Comparison of ENCODE assay signal across 22 cellular contexts in genomic region chr15:62452656-62453055, GRCh38.
DNase-seq lines count a peak whose midpoint lies in the region; ATAC-seq, FAIRE-seq and TF ChIP-seq lines count a peak whose summit lies in the region.
"Had no signal": no experiment of that assay in that cellular context is flagged by ENCODE, and none has a peak within 500 bp of the region (broad histone marks: within the 10 kb centered on the region; RNA-seq: fewer than 3 reads in every experiment).

No MANE protein-coding gene starts in this region.

- H3K4me1 ChIP-seq in GM23248 (ENCODE audit: insufficient read depth) = peaks cover 39% of the 10 kb centered on the region
- H3K4me1 ChIP-seq in H1 (replicated peaks in 1 of 4; ENCODE audit: control insufficient read depth in 3 of 4, insufficient read depth in 4 of 4, low read length in 3 of 4) = peaks cover 5 to 23% (median 11%) of the 10 kb centered on the region in 4 experiments
- peaks cover 70 to 82% of the 10 kb centered on the region in 2 donors for H3K4me1 ChIP-seq in gastrocnemius medialis
- H3K4me1 ChIP-seq in A673 (ENCODE audit: insufficient read depth, low read length, poor library complexity, severe bottlenecking) = peaks cover 23% of the 10 kb centered on the region
- H3K4me1 ChIP-seq in CD8-positive, alpha-beta T cell (ENCODE audit: insufficient read depth, low read length) = no peaks in the 10 kb centered on the region
- H3K4me1 ChIP-seq: BLaER1 had no signal

- 81 to 91% methylated on average over 4 of the region's 4 CpGs for WGBS in GM23248 (ENCODE audit: low coverage in 1 of 2, low lambda C conversion rate in 2 of 2, missing lambda C conversion rate in 2 of 2), 2 experiments
- WGBS in H1 (ENCODE audit: extremely low coverage in 1 of 2, insufficient coverage in 1 of 2, insufficient read length in 1 of 2, insufficient replicate concordance in 2 of 2, low coverage in 1 of 2, low lambda C conversion rate in 2 of 2, missing lambda C conversion rate in 1 of 2), 2 experiments = 74% methylated on average over 4 of the region's 4 CpGs; no CpG with 5 or more reads in 1 of the 2 experiments

- H3K79me2 ChIP-seq in GM23248 (ENCODE audit: insufficient read depth) (peaks cover 88% of the 10 kb centered on the region), H1 (ENCODE audit: control insufficient read depth in 1 of 2, insufficient read depth in 2 of 2, low read length in 2 of 2) (no peaks in the 10 kb centered on the region)

- H3K79me1 ChIP-seq in H1 (ENCODE audit: low read depth, low read length) = peaks cover 2% of the 10 kb centered on the region

- CTCF ChIA-PET in H1 (lab: Charles Lee; ENCODE audit: partially characterized antibody) (interaction anchor here (0.7 to 1.2 kb wide), 2 partner anchors 68 to 289 kb away, joined by 3 read pairs; no protein-coding TSS in a partner anchor), A673 (lab: Charles Lee) (no interaction called here)
- CTCF ChIA-PET in CD8-positive, alpha-beta T cell (lab: Charles Lee) = no interaction called here

- H3K9ac ChIP-seq in GM23248 (no peak overlapping the region), H1 (replicated peaks in 1 of 4; ENCODE audit: extremely low read depth in 1 of 4, low read depth in 3 of 4, low read length in 3 of 4) (no peak overlapping the region)
- H3K9ac ChIP-seq: BLaER1, KMS-11 had no signal

- H3K4me3 ChIP-seq in GM23248 (no peak overlapping the region), H1 (ENCODE audit: extremely low read depth in 1 of 4, insufficient read depth in 2 of 4, low read depth in 3 of 4, low read length in 4 of 4) (no peak overlapping the region), gastrocnemius medialis (no peak overlapping the region), A673 (ENCODE audit: low read depth, low read length, poor library complexity, severe bottlenecking) (no peak overlapping the region)
- H3K4me3 ChIP-seq in CD8-positive, alpha-beta T cell (ENCODE audit: low read depth, low read length) = no peak overlapping the region
- H3K4me3 ChIP-seq: BLaER1, MG63 had no signal

- BruUV-seq in A673 (replicated peaks; lab: Mats Ljungman, UMichigan) = no TSS peak

- H2BK15ac ChIP-seq in H1 (ENCODE audit: low read length) = no peak overlapping the region

- no peak overlapping the region for H4K91ac ChIP-seq in H1 (replicated peaks; ENCODE audit: insufficient read length, low read length)

- no peak overlapping the region for H3K14ac ChIP-seq in H1 (ENCODE audit: insufficient read length)

- TF ChIP-seq EP300 in H1 (IDR thresholded peaks at IDR 0.05; ENCODE audit: borderline replicate concordance in 1 of 2, low read depth in 2 of 2, low read length in 2 of 2) = no peak

- intact Hi-C loops in gastrocnemius medialis (cut with DNase I; ENCODE audit: low total_unique reads) = no loop called here
- intact Hi-C loops in A673 (cut with micrococcal nuclease; ENCODE audit: unreplicated experiment) = no loop called here
- intact Hi-C loops in CD8-positive, alpha-beta T cell (cut with DNase I, micrococcal nuclease) = no loop called here

- no peak overlapping the region for H2AK5ac ChIP-seq in H1 (ENCODE audit: low read depth, low read length)

- ATAC-seq in gastrocnemius medialis = no peak
- ATAC-seq in CD8-positive, alpha-beta T cell = no peak
- ATAC-seq: HepG2 had no signal

- no peak overlapping the region for H2BK120ac ChIP-seq in H1 (replicated peaks; ENCODE audit: low read depth, low read length)

- H3K27ac Mint-ChIP-seq in activated T-cell treated with anti-CD3 and anti-CD28 coated beads, Interleukin-2, amount 50 U/mL, for 24 hours = no peak overlapping the region
- H3K27ac Mint-ChIP-seq in CD8-positive, alpha-beta T cell = no peak overlapping the region
- H3K27ac Mint-ChIP-seq: CD8-positive, alpha-beta memory T cell had no signal

- H3K27me3 ChIP-seq in GM23248 (replicated peaks; ENCODE audit: insufficient read depth) (no peaks in the 10 kb centered on the region), H1 (replicated peaks in 1 of 4; ENCODE audit: control insufficient read depth in 3 of 4, extremely low read depth in 1 of 4, insufficient read depth in 3 of 4, low read length in 3 of 4) (no peaks in the 10 kb centered on the region; a peak in 2 of 7 replicates), gastrocnemius medialis (no peaks in the 10 kb centered on the region), A673 (replicated peaks; ENCODE audit: insufficient read depth, low read depth, low read length, poor library complexity) (no peaks in the 10 kb centered on the region)
- no peaks in the 10 kb centered on the region for H3K27me3 ChIP-seq in CD8-positive, alpha-beta T cell (ENCODE audit: insufficient read depth, low read length)
- H3K27me3 ChIP-seq: BLaER1, MG63 had no signal

- no peaks in the 10 kb centered on the region for H3K4me1 Mint-ChIP-seq in activated T-cell treated with anti-CD3 and anti-CD28 coated beads, Interleukin-2, amount 50 U/mL, for 24 hours (ENCODE audit: low read depth)
- H3K4me1 Mint-ChIP-seq in CD8-positive, alpha-beta T cell (ENCODE audit: low read depth) = no peaks in the 10 kb centered on the region
- H3K4me1 Mint-ChIP-seq: CD8-positive, alpha-beta memory T cell had no signal

- H3K9me2 ChIP-seq in GM23248 (ENCODE audit: insufficient read depth) = no peaks in the 10 kb centered on the region

- H4K20me1 ChIP-seq in GM23248 (ENCODE audit: insufficient read depth) = no peaks in the 10 kb centered on the region
- no peaks in the 10 kb centered on the region for H4K20me1 ChIP-seq in H1 (replicated peaks in 1 of 2; ENCODE audit: control insufficient read depth in 1 of 2, insufficient read depth in 2 of 2, low read length in 2 of 2)
- H4K20me1 ChIP-seq: BLaER1 had no signal

- FAIRE-seq in H1 (lab: Jason Lieb, UNC) = peak; percentile 36
- FAIRE-seq: D721Med, HepG2 had no signal

- no peak overlapping the region for H2BK12ac ChIP-seq in H1 (ENCODE audit: low read depth, low read length)

- POLR2A ChIA-PET in H1 (lab: Charles Lee; ENCODE audit: partially characterized antibody) (no interaction called here), A673 (lab: Charles Lee; ENCODE audit: low non-redundant PET) (interaction anchor here (0.7 kb wide), 1 partner anchor 100 kb away, joined by 4 read pairs; no protein-coding TSS in a partner anchor)
- POLR2A ChIA-PET in CD8-positive, alpha-beta T cell (lab: Charles Lee) = no interaction called here

- H3K18ac ChIP-seq in H1 (ENCODE audit: extremely low read depth, low read length) = no peak overlapping the region

- no peak overlapping the region for H2BK5ac ChIP-seq in H1 (ENCODE audit: low read depth, low read length)

- TF ChIP-seq CTCF in H1 (IDR thresholded peaks at IDR 0.05; ENCODE audit: control extremely low read depth in 1 of 3, insufficient read depth in 1 of 3, low read depth in 1 of 3, low read length in 3 of 3) (no peak), gastrocnemius medialis (IDR thresholded peaks at IDR 0.05 in 4 of 5, conservative IDR thresholded peaks at IDR 0.05 in 1 of 5) (no peak), A673 (conservative IDR thresholded peaks at IDR 0.05; ENCODE audit: low read depth, low read length) (no peak)
- no peak for TF ChIP-seq CTCF in CD8-positive, alpha-beta T cell (IDR thresholded peaks at IDR 0.05)

- H3K23ac ChIP-seq in H1 (ENCODE audit: insufficient read length) = no peak overlapping the region

- no peak overlapping the region for H3K56ac ChIP-seq in H1 (replicated peaks; ENCODE audit: insufficient read length, low read depth, low read length)

- DNase-seq in GM23248 (no peak), NCI-H82 (lab: John Stamatoyannopoulos, UW) (peak; percentile 84), H1 (ENCODE audit: low read depth in 1 of 2, low spot score in 2 of 2) (no peak), gastrocnemius medialis (no peak), A673 (ENCODE audit: low spot score) (no peak), activated gamma-delta T cell (lab: John Stamatoyannopoulos, UW) (no peak)
- DNase-seq in activated T-cell treated with anti-CD3 and anti-CD28 coated beads, Interleukin-2, amount 50 U/mL, for 24 hours = no peak
- no peak for DNase-seq in CD8-positive, alpha-beta T cell
- DNase-seq: 8988T; CD8-positive, alpha-beta memory T cell; DMS79; MG63; NCI-H1092 treated with DMSO at 0.1 percent for 48 hours; NCI-H2081 treated with DMSO at 0.1 percent for 48 hours; NCI-H510A; NK-92 treated with Interleukin-12 subunit alpha and Interleukin-12 subunit beta, amount 100 ng/mL, for 24 hours; SIG-M5; SW 1271 had no signal

- no peaks in the 10 kb centered on the region for H3K36me3 ChIP-seq in GM23248 (ENCODE audit: low read depth)
- H3K36me3 ChIP-seq in H1 (ENCODE audit: control insufficient read depth in 2 of 4, insufficient read depth in 4 of 4, low read length in 3 of 4) = no peaks in the 10 kb centered on the region
- no peaks in the 10 kb centered on the region for H3K36me3 ChIP-seq in gastrocnemius medialis
- no peaks in the 10 kb centered on the region for H3K36me3 ChIP-seq in A673 (ENCODE audit: insufficient read depth, low read length, poor library complexity, severe bottlenecking)
- H3K36me3 ChIP-seq in CD8-positive, alpha-beta T cell (ENCODE audit: insufficient read depth, low read length) = no peaks in the 10 kb centered on the region
- H3K36me3 ChIP-seq: BLaER1, MG63 had no signal

- H3K27ac ChIP-seq in GM23248 (no peak overlapping the region), H1 (ENCODE audit: low read depth, low read length) (no peak overlapping the region), gastrocnemius medialis (peak overlapping the region; percentile 84 to 90 (median 88)), A673 (ENCODE audit: low read depth, low read length, poor library complexity, severe bottlenecking) (no peak overlapping the region)
- no peak overlapping the region for H3K27ac ChIP-seq in CD8-positive, alpha-beta T cell (ENCODE audit: low read depth, low read length)
- H3K27ac ChIP-seq: BLaER1, KMS-11 had no signal

- no peaks in the 10 kb centered on the region for H3K9me3 Mint-ChIP-seq in activated T-cell treated with anti-CD3 and anti-CD28 coated beads, Interleukin-2, amount 50 U/mL, for 24 hours
- H3K9me3 Mint-ChIP-seq in CD8-positive, alpha-beta T cell = no peaks in the 10 kb centered on the region
- H3K9me3 Mint-ChIP-seq: CD8-positive, alpha-beta memory T cell had no signal

- no peak for TF ChIP-seq RAD21 in H1 (IDR thresholded peaks at IDR 0.05 in 1 of 2, conservative IDR thresholded peaks at IDR 0.05 in 1 of 2; ENCODE audit: low read depth in 2 of 2, low read length in 2 of 2)

- no peak overlapping the region for H4K5ac ChIP-seq in H1 (ENCODE audit: insufficient read length, low read depth, low read length)

- H3K9me3 ChIP-seq in GM23248 (ENCODE audit: low read depth) (no peaks in the 10 kb centered on the region), H1 (ENCODE audit: insufficient read depth in 2 of 2, low read depth in 1 of 2, low read length in 1 of 2) (no peaks in the 10 kb centered on the region), gastrocnemius medialis (no peaks in the 10 kb centered on the region), A673 (ENCODE audit: low read depth, low read length, poor library complexity, severe bottlenecking) (no peaks in the 10 kb centered on the region)
- H3K9me3 ChIP-seq in CD8-positive, alpha-beta T cell (ENCODE audit: low read length) = no peaks in the 10 kb centered on the region
- H3K9me3 ChIP-seq: BLaER1, MG63 had no signal

- H2BK20ac ChIP-seq in H1 (ENCODE audit: low read length) = no peak overlapping the region

- no peak overlapping the region for H4K8ac ChIP-seq in H1 (ENCODE audit: extremely low read depth, insufficient read depth, low read length)

- no peak overlapping the region for H3K4me3 Mint-ChIP-seq in activated T-cell treated with anti-CD3 and anti-CD28 coated beads, Interleukin-2, amount 50 U/mL, for 24 hours
- no peak overlapping the region for H3K4me3 Mint-ChIP-seq in CD8-positive, alpha-beta T cell
- H3K4me3 Mint-ChIP-seq: CD8-positive, alpha-beta memory T cell had no signal

- no peaks in the 10 kb centered on the region; the same call in 1 of the 2 replicates for H3K23me2 ChIP-seq in H1 (ENCODE audit: low read depth, low read length)

- no peak overlapping the region for H2AFZ ChIP-seq in GM23248
- no peak overlapping the region for H2AFZ ChIP-seq in H1 (ENCODE audit: low read length)

- H3K27me3 Mint-ChIP-seq in activated T-cell treated with anti-CD3 and anti-CD28 coated beads, Interleukin-2, amount 50 U/mL, for 24 hours = peaks cover 2% of the 10 kb centered on the region
- H3K27me3 Mint-ChIP-seq in CD8-positive, alpha-beta T cell (ENCODE audit: low read depth) = peaks cover 2% of the 10 kb centered on the region

- no peaks in the 10 kb centered on the region for H3K36me3 Mint-ChIP-seq in activated T-cell treated with anti-CD3 and anti-CD28 coated beads, Interleukin-2, amount 50 U/mL, for 24 hours (ENCODE audit: low read depth)
- H3K36me3 Mint-ChIP-seq in CD8-positive, alpha-beta T cell = no peaks in the 10 kb centered on the region
- H3K36me3 Mint-ChIP-seq: CD8-positive, alpha-beta memory T cell had no signal

- no peak overlapping the region for H3K4ac ChIP-seq in H1 (replicated peaks; ENCODE audit: insufficient read length, low read depth, low read length)

- TF ChIP-seq POLR2A in H1 (IDR thresholded peaks at IDR 0.05; ENCODE audit: control extremely low read depth in 1 of 2, low read depth in 2 of 2, low read length in 2 of 2) (no peak), gastrocnemius medialis (IDR thresholded peaks at IDR 0.05) (no peak)

- in situ Hi-C loops in GM23248 (cut with MboI) = no loop called here
- in situ Hi-C loops in gastrocnemius medialis (cut with MboI; ENCODE audit: low sequenced_read_pairs in 4 of 4) = no loop called here

- H3K4me2 ChIP-seq in GM23248 (ENCODE audit: unreplicated experiment) = peak overlapping the region; percentile 77
- H3K4me2 ChIP-seq in H1 (ENCODE audit: insufficient read depth in 1 of 2, low read depth in 2 of 2, low read length in 2 of 2) = peak overlapping the region; percentile 36 to 47; a peak in 2 of 4 replicates
- H3K4me2 ChIP-seq: BLaER1, KMS-11 had no signal

- H3F3A ChIP-seq in GM23248 (ENCODE audit: insufficient read depth) = peaks cover 24% of the 10 kb centered on the region

Comparison
In these comparisons a context has a peak if more than half of its experiments do, and no peak if none do; other contexts are left out.
1. H3K27ac ChIP-seq: peak in gastrocnemius medialis (4 of 4); none in GM23248 (single experiment), H1 (single experiment), A673 (single experiment) and CD8-positive, alpha-beta T cell (single experiment).